In the genomic region with DNA sequence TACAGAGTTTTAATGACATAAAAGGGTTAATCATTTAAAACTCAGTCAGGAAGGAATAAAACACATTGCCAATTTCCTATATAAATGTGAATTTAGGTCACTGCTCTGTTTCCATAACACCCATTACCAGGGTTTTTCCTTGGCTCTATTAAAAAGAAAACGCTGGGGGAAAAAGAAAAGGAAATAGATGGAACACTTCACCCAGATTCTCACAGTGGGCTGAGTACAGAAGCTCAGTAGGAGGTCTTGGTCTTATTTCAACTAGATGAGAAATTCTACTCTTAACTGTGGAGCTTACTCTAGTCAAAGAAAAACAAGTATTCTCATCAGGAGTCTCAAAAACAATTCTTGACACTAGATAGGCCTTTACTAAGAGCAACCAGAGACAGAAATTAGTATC, we compare ENCODE assay signal across 18 cellular contexts. TPM values are rescaled to one million over a fixed set of nuclear protein-coding genes. Genes with fewer than 3 reads are reported as not detected.
A peak's percentile ranks its signal among the peaks of the same experiment; 100 is the strongest.
DNase-seq lines count a peak whose midpoint lies in the region; ATAC-seq and TF ChIP-seq lines count a peak whose summit lies in the region.
"Had no signal": no experiment of that assay in that cellular context is flagged by ENCODE, and none has a peak within 500 bp of the region (broad histone marks: within the 10 kb centered on the region; RNA-seq: fewer than 3 reads in every experiment).

No MANE protein-coding gene starts in this region.

- TF ChIP-seq EP300 in transverse colon (IDR thresholded peaks at IDR 0.05; ENCODE audit: low read depth) = no peak

- no peaks in the 10 kb centered on the region for H3K9me3 ChIP-seq in transverse colon
- H3K9me3 ChIP-seq: BE2C had no signal

- TF ChIP-seq CTCF in VCaP (conservative IDR thresholded peaks at IDR 0.05) = no peak
- TF ChIP-seq CTCF in chondrocyte (IDR thresholded peaks at IDR 0.05) = no peak
- no peak for TF ChIP-seq CTCF in transverse colon (IDR thresholded peaks at IDR 0.05)

- ATAC-seq in sciatic nerve (peak; percentile 77), GM21723 (IDR thresholded peaks at IDR 0.05; ENCODE audit: unreplicated experiment) (no peak)

- DNase-seq in chondrocyte (ENCODE audit: low spot score) = no peak
- no peak for DNase-seq in sciatic nerve (ENCODE audit: low spot score)
- no peak for DNase-seq in HUDEP-2 (lab: John Stamatoyannopoulos, UW; ENCODE audit: unreplicated experiment in 76 of 76)
- no peak for DNase-seq in NCI-H1092 (lab: John Stamatoyannopoulos, UW)
- DNase-seq in transverse colon = no peak
- DNase-seq: BE2C; CD4-positive, alpha-beta memory T cell; H9; MV-4-11; NCI-H1694; NCI-H2107; NCI-H446; PC-9 had no signal

- intact Hi-C loops in sciatic nerve (cut with DNase I) (no loop called here), transverse colon (cut with DNase I; ENCODE audit: low total_unique reads) (no loop called here)

- H3K27me3 Mint-ChIP-seq in chondrocyte (ENCODE audit: low read depth) = no peaks in the 10 kb centered on the region
- H3K27me3 Mint-ChIP-seq: CD4-positive, alpha-beta memory T cell; IgD-negative memory B cell had no signal

- in situ Hi-C loops in transverse colon (cut with MboI; ENCODE audit: low pct_ligation_motif_present in 1 of 4, low pct_unique_long_range_greater_than_20kb in 1 of 4, low sequenced_read_pairs in 3 of 4) = no loop called here

- WGBS in transverse colon (ENCODE audit: low coverage in 1 of 2), 2 donors = 82 to 92% methylated on average over 1 of the region's 1 CpG

- H3K27me3 ChIP-seq in layer of hippocampus (ENCODE audit: control insufficient read depth, insufficient read depth, low read length) (no peaks in the 10 kb centered on the region), transverse colon (no peaks in the 10 kb centered on the region)
- H3K27me3 ChIP-seq: BE2C had no signal

- H3K4me1 ChIP-seq in transverse colon = no peaks in the 10 kb centered on the region
- H3K4me1 ChIP-seq: BE2C had no signal

- peaks cover 20% of the 10 kb centered on the region for H3K36me3 Mint-ChIP-seq in chondrocyte (ENCODE audit: low read depth)

- TF ChIP-seq POLR2A in transverse colon (IDR thresholded peaks at IDR 0.05) = no peak

- H3K27ac ChIP-seq in VCaP (peak overlapping the region; percentile 53), layer of hippocampus (ENCODE audit: low read depth, low read length) (peak overlapping the region; percentile 30), transverse colon (no peak overlapping the region)
- H3K27ac ChIP-seq: PC-9 had no signal

- peaks cover 0 to 75% (median 35%) of the 10 kb centered on the region in 4 donors for H3K36me3 ChIP-seq in transverse colon

- peak overlapping the region; percentile 53 for H3K27ac Mint-ChIP-seq in chondrocyte (ENCODE audit: unreplicated experiment)
- H3K27ac Mint-ChIP-seq: H9, IgD-negative memory B cell had no signal

- H3K4me1 Mint-ChIP-seq in chondrocyte (ENCODE audit: low read depth) = peaks cover 19% of the 10 kb centered on the region
- H3K4me1 Mint-ChIP-seq: CD4-positive, alpha-beta memory T cell; H9; IgD-negative memory B cell had no signal

- no peak overlapping the region for H3K4me3 ChIP-seq in transverse colon
- H3K4me3 ChIP-seq: PC-9 had no signal

- H3K4me3 Mint-ChIP-seq in chondrocyte (ENCODE audit: unreplicated experiment) = no peak overlapping the region
- H3K4me3 Mint-ChIP-seq: CD4-positive, alpha-beta memory T cell; H9 had no signal

- H3K9me3 Mint-ChIP-seq in chondrocyte (ENCODE audit: low read depth) = no peaks in the 10 kb centered on the region
- H3K9me3 Mint-ChIP-seq: H9, IgD-negative memory B cell had no signal

RNA-seq across cellular contexts. Expression of a gene that starts 36.5 kb away (rescaled TPM):
- total RNA-seq in chondrocyte = 90.7 to 98.7 TPM (median 94.1 TPM) in 3 replicates
- total RNA-seq in sciatic nerve = 141 TPM
- total RNA-seq in transverse colon = 100 to 1,000 TPM; 150 to 293 (median 201) TPM

RNA-seq across cellular contexts. Expression of a gene that starts 36.8 kb away (rescaled TPM):
- total RNA-seq in chondrocyte = 29.2 to 32.6 TPM (median 29.6 TPM) in 3 replicates
- total RNA-seq in sciatic nerve = 25.8 TPM
- total RNA-seq in transverse colon = 10 to 100 TPM; 21.7 to 43.7 (median 37.3) TPM

RNA-seq across cellular contexts. Expression of a gene that starts 38.1 kb away (rescaled TPM):
- total RNA-seq in chondrocyte = not detected in 3 replicates
- total RNA-seq in sciatic nerve = not detected
- not detected for total RNA-seq in transverse colon
- total RNA-seq: CD4-positive, alpha-beta memory T cell; Daoy; H9 had no signal

Comparison
In these comparisons a context has a peak if more than half of its experiments do, and no peak if none do; other contexts are left out.
1. H3K27ac ChIP-seq: peak in VCaP (single experiment) and layer of hippocampus (single experiment); none in transverse colon (0 of 4).